In genomic region chr2:112728029-112728362, GRCh38 we compare ENCODE assay signal across 1 cellular context.
TF ChIP-seq lines count a peak whose summit lies in the region.

No MANE protein-coding gene starts in this region.

TF ChIP-seq in K562, 482 proteins besides CTCF, POLR2A, EP300 and RAD21 (continued from another document and continues in another):
- no peak for TF ChIP-seq MXD1 (CRISPR knock-in tag; IDR thresholded peaks at IDR 0.05; ENCODE audit: borderline replicate concordance, poor library complexity, severe bottlenecking)
- 0 out of 2 replicates have a peak, but pooled peaks have one; percentile 36 for TF ChIP-seq SOX6 (IDR thresholded peaks at IDR 0.05)
- peak; percentile 51; the same call in 1 of the 2 replicates for TF ChIP-seq HDAC2 (IDR thresholded peaks at IDR 0.05)
- no peak for TF ChIP-seq SIX5 (IDR thresholded peaks at IDR 0.05; ENCODE audit: borderline replicate concordance in 1 of 2, insufficient read depth in 1 of 2, low read depth in 1 of 2, low read length in 2 of 2)
- TF ChIP-seq THRA (IDR thresholded peaks at IDR 0.05): no peak
- no peak for TF ChIP-seq ETV5 (CRISPR knock-in tag; IDR thresholded peaks at IDR 0.05; ENCODE audit: low read depth)
- no peak for TF ChIP-seq ZNF3 (CRISPR knock-in tag; IDR thresholded peaks at IDR 0.05)
- TF ChIP-seq ZFPM2 (CRISPR knock-in tag; IDR thresholded peaks at IDR 0.05): no peak
- TF ChIP-seq GATAD2B (IDR thresholded peaks at IDR 0.05; ENCODE audit: borderline replicate concordance): no peak
- peak in 1 of 2 experiments; percentile 46; a peak in 2 of 4 replicates for TF ChIP-seq TBL1XR1 (IDR thresholded peaks at IDR 0.05; ENCODE audit: low read length in 2 of 2)
- TF ChIP-seq ZFP91 (CRISPR knock-in tag; IDR thresholded peaks at IDR 0.05): no peak
- no peak for TF ChIP-seq KAT2B (IDR thresholded peaks at IDR 0.05; ENCODE audit: low read depth, low read length)
- TF ChIP-seq GATAD2A (IDR thresholded peaks at IDR 0.05): peak; percentile 84; the same call in 1 of the 2 replicates
- TF ChIP-seq SMARCA4 (IDR thresholded peaks at IDR 0.05): peak; percentile 71
- 0 out of 2 replicates have a peak, but pooled peaks have one; percentile 30 for TF ChIP-seq ARID4B (CRISPR knock-in tag; IDR thresholded peaks at IDR 0.05)
- TF ChIP-seq FOXP4 (CRISPR knock-in tag; IDR thresholded peaks at IDR 0.05; ENCODE audit: borderline replicate concordance): no peak
- TF ChIP-seq ZNF232 (CRISPR knock-in tag; IDR thresholded peaks at IDR 0.05): no peak
- no peak for TF ChIP-seq ZNF699 (CRISPR knock-in tag; IDR thresholded peaks at IDR 0.05; ENCODE audit: insufficient replicate concordance)
- TF ChIP-seq MLX (CRISPR knock-in tag; conservative IDR thresholded peaks at IDR 0.05): no peak
- TF ChIP-seq ZNF212 (CRISPR knock-in tag; IDR thresholded peaks at IDR 0.05): no peak
- no peak for TF ChIP-seq GTF2B (IDR thresholded peaks at IDR 0.05; ENCODE audit: extremely low read depth, insufficient read length)
- TF ChIP-seq ATF1 (CRISPR knock-in tag; IDR thresholded peaks at IDR 0.05): no peak
- TF ChIP-seq ATF1 (tag; IDR thresholded peaks at IDR 0.05): peak; percentile 42; the same call in 1 of the 2 replicates
- TF ChIP-seq ZNF79 (CRISPR knock-in tag; IDR thresholded peaks at IDR 0.05; ENCODE audit: low read depth): no peak
- no peak for TF ChIP-seq ELF2 (CRISPR knock-in tag; IDR thresholded peaks at IDR 0.05)
- TF ChIP-seq LARP7 (IDR thresholded peaks at IDR 0.05): no peak
- peak; percentile 87 for TF ChIP-seq ARID1B (IDR thresholded peaks at IDR 0.05)
- no peak for TF ChIP-seq USF1 (CRISPR knock-in tag; IDR thresholded peaks at IDR 0.05)
- peak; percentile 67 to 77 for TF ChIP-seq KDM1A (IDR thresholded peaks at IDR 0.05)
- no peak for TF ChIP-seq ADNP (tag; IDR thresholded peaks at IDR 0.05)
- no peak for TF ChIP-seq PRPF4 (IDR thresholded peaks at IDR 0.05; ENCODE audit: insufficient read depth, low read depth, low read length, poor library complexity, severe bottlenecking)
- no peak for TF ChIP-seq CGGBP1 (CRISPR knock-in tag; IDR thresholded peaks at IDR 0.05)
- TF ChIP-seq NCOR1 (IDR thresholded peaks at IDR 0.05): peak; percentile 87
- peak; percentile 40; the same call in 1 of the 2 replicates for TF ChIP-seq JUND (IDR thresholded peaks at IDR 0.05; ENCODE audit: borderline replicate concordance, low read depth, low read length)
- no peak; the same call in 2 of the 3 replicates for TF ChIP-seq JUND (tag; IDR thresholded peaks at IDR 0.05; ENCODE audit: borderline replicate concordance, low read depth, low read length)
- TF ChIP-seq L3MBTL2 (IDR thresholded peaks at IDR 0.05): no peak; the same call in 1 of the 2 replicates
- TF ChIP-seq NFYB (IDR thresholded peaks at IDR 0.05; ENCODE audit: extremely low read depth, insufficient read length): no peak
- peak; percentile 15; the same call in 1 of the 2 replicates for TF ChIP-seq CC2D1A (IDR thresholded peaks at IDR 0.05)
- no peak for TF ChIP-seq BRF1 (IDR thresholded peaks at IDR 0.05; ENCODE audit: borderline replicate concordance, extremely low read depth, insufficient read length)
- TF ChIP-seq THAP7 (CRISPR knock-in tag; IDR thresholded peaks at IDR 0.05): no peak
- TF ChIP-seq ZSCAN32 (CRISPR knock-in tag; IDR thresholded peaks at IDR 0.05): no peak
- TF ChIP-seq PCBP2 (IDR thresholded peaks at IDR 0.05; ENCODE audit: low read depth, low read length, poor library complexity, severe bottlenecking): no peak
- no peak for TF ChIP-seq ZNF398 (CRISPR knock-in tag; IDR thresholded peaks at IDR 0.05)
- peak; percentile 55; the same call in 1 of the 2 replicates for TF ChIP-seq SMARCC2 (IDR thresholded peaks at IDR 0.05; ENCODE audit: low read depth)
- no peak for TF ChIP-seq POLR3A (IDR thresholded peaks at IDR 0.05; ENCODE audit: borderline replicate concordance, extremely low read depth, insufficient read depth, insufficient read length)
- no peak for TF ChIP-seq IRF9 (tag; IDR thresholded peaks at IDR 0.05)
- TF ChIP-seq NFIC (IDR thresholded peaks at IDR 0.05): peak; percentile 27; the same call in 1 of the 2 replicates
- no peak for TF ChIP-seq NFIX (CRISPR knock-in tag; IDR thresholded peaks at IDR 0.05; ENCODE audit: low read depth)
- 0 out of 2 replicates have a peak, but pooled peaks have one; percentile 3 for TF ChIP-seq ETV1 (tag; conservative IDR thresholded peaks at IDR 0.05; ENCODE audit: low read depth)
- TF ChIP-seq MEIS2 (IDR thresholded peaks at IDR 0.05; ENCODE audit: partially characterized antibody): peak; percentile 47
- no peak for TF ChIP-seq ZNF830 (CRISPR knock-in tag; IDR thresholded peaks at IDR 0.05)
- TF ChIP-seq MBD2 (IDR thresholded peaks at IDR 0.05; ENCODE audit: borderline replicate concordance, low read depth): no peak
- TF ChIP-seq MAFG (tag; conservative IDR thresholded peaks at IDR 0.05): no peak
- peak; percentile 8 for TF ChIP-seq DACH1 (IDR thresholded peaks at IDR 0.05; ENCODE audit: partially characterized antibody)
- no peak for TF ChIP-seq EZH2 (IDR thresholded peaks at IDR 0.05; ENCODE audit: borderline replicate concordance, low read depth, low read length)
- TF ChIP-seq TAF7 (tag; IDR thresholded peaks at IDR 0.05): no peak
- no peak for TF ChIP-seq ZNF24 (IDR thresholded peaks at IDR 0.05)
